In genomic region chr20:15163632-15164031, GRCh38 we compare ENCODE assay signal across 26 cellular contexts.
"Had no signal": no experiment of that assay in that cellular context is flagged by ENCODE, and none has a peak within 500 bp of the region (broad histone marks: within the 10 kb centered on the region; RNA-seq: fewer than 3 reads in every experiment).

No MANE protein-coding gene starts in this region.

- ATAC-seq: esophagus mucosa; heart right ventricle; left cardiac atrium; left lung; mucosa of descending colon; sciatic nerve; stimulated activated naive B cell treated with anti-CD40 and anti-IgM and Interleukin-4, amounts not matched to agents 10 μg/mL and 1 μg/mL and 100 μg/mL, for 72 hours had no signal

- H3K36me3 Mint-ChIP-seq: naive B cell; neural progenitor cell; stimulated activated naive B cell treated with anti-CD40 and anti-IgM and Interleukin-4, amounts not matched to agents 10 μg/mL and 1 μg/mL and 100 μg/mL, for 72 hours had no signal

- H3K9me3 ChIP-seq: left lung, mucosa of descending colon, prostate gland, right atrium auricular region, thoracic aorta, tibial nerve, upper lobe of left lung had no signal

- H3K27me3 Mint-ChIP-seq: dendritic cell treated with granulocyte-macrophage colony-stimulating factor and Interleukin-4, amounts not matched to agents 40 ng/mL and 50 ng/mL, for 4 days; stimulated activated naive B cell treated with anti-CD40 and anti-IgM and Interleukin-4, amounts not matched to agents 10 μg/mL and 1 μg/mL and 100 μg/mL, for 72 hours; stimulated activated naive CD8-positive, alpha-beta T cell treated with anti-CD3 and anti-CD28 coated beads, Interleukin-15, Interleukin-2, amounts not matched to agents 100 ng/mL and 50 ng/mL, for 24 hours had no signal

- FAIRE-seq: urothelium cell line had no signal

- H3K4me2 ChIP-seq: neural progenitor cell had no signal

- H3K4me1 ChIP-seq: heart right ventricle, left lung, neural progenitor cell, prostate gland, right atrium auricular region, tibial nerve, upper lobe of left lung had no signal

- H3K27ac Mint-ChIP-seq: dendritic cell treated with granulocyte-macrophage colony-stimulating factor and Interleukin-4, amounts not matched to agents 40 ng/mL and 50 ng/mL, for 4 days; endodermal cell; mesothelial cell of epicardium; naive B cell; nephron; neural progenitor cell; stimulated activated naive B cell treated with anti-CD40 and anti-IgM and Interleukin-4, amounts not matched to agents 10 μg/mL and 1 μg/mL and 100 μg/mL, for 72 hours; stimulated activated naive CD8-positive, alpha-beta T cell treated with anti-CD3 and anti-CD28 coated beads, Interleukin-15, Interleukin-2, amounts not matched to agents 100 ng/mL and 50 ng/mL, for 24 hours had no signal

- H3K27ac ChIP-seq: epithelial cell of prostate, heart right ventricle, left lung, neural progenitor cell, prostate gland, right atrium auricular region, thoracic aorta, tibial nerve, upper lobe of left lung had no signal

- DNase-seq: effector CD8-positive, alpha-beta T cell; endodermal cell; foreskin melanocyte; glutamatergic neuron; heart right ventricle; hippocampal formation; left cardiac atrium; left lung; mesenchymal stem cell; mucosa of descending colon; naive B cell; stimulated activated naive B cell treated with anti-CD40 and anti-IgM and Interleukin-4, amounts not matched to agents 10 μg/mL and 1 μg/mL and 100 μg/mL, for 72 hours; upper lobe of left lung had no signal

- H3K4me3 ChIP-seq: heart right ventricle, left lung, mucosa of descending colon, neural progenitor cell, prostate gland, right atrium auricular region, thoracic aorta, tibial nerve, upper lobe of left lung had no signal

- H3K4me1 Mint-ChIP-seq: endodermal cell, nephron, neural progenitor cell had no signal

- H3K4me3 Mint-ChIP-seq: dendritic cell treated with granulocyte-macrophage colony-stimulating factor and Interleukin-4, amounts not matched to agents 40 ng/mL and 50 ng/mL, for 4 days; endodermal cell; mesothelial cell of epicardium; nephron; neural progenitor cell; stimulated activated naive B cell treated with anti-CD40 and anti-IgM and Interleukin-4, amounts not matched to agents 10 μg/mL and 1 μg/mL and 100 μg/mL, for 72 hours; stimulated activated naive CD8-positive, alpha-beta T cell treated with anti-CD3 and anti-CD28 coated beads, Interleukin-15, Interleukin-2, amounts not matched to agents 100 ng/mL and 50 ng/mL, for 24 hours had no signal

- H3K9me3 Mint-ChIP-seq: dendritic cell treated with granulocyte-macrophage colony-stimulating factor and Interleukin-4, amounts not matched to agents 40 ng/mL and 50 ng/mL, for 4 days; endodermal cell; naive B cell; stimulated activated naive B cell treated with anti-CD40 and anti-IgM and Interleukin-4, amounts not matched to agents 10 μg/mL and 1 μg/mL and 100 μg/mL, for 72 hours had no signal
